ENCODE assay signal across 8 cellular contexts in the genomic region with DNA sequence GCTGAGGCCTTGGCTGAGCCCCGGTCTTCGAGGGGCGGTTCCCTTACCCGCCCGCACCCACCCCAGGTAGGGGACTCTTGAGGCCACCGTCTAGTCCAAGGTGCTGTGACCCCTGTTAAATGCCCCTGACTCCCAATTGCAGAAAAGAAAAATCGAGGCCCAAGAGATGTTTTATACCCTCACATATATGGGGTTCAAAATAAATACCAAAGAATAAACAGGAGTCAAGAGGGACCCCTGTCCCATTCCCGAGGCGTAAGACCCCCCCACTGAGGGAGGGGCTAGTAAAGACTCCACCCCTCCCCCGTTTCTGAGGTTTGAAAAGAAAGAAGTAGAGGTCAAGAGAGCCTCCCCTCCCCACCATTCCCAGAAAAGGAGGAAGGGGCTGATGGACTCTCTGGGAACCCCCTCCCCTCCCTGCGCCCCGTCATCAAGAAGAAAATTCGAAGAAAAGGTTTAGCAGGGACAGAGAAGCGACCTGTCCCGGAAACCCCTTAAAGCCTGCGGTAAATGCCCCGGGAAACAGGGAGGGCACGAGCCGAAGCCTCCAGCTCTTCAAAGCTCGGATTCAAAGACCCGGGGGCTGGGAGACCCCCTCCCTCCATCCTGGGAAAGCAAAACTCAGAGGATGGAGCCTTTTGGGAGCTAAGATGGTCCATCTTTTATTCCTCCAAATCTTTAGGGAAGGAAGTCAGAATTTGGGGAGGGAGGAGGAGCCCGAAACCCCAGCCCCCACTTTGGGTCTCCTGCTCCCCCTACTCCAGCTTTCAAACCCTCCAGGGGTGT. TPM values are rescaled to one million over a fixed set of nuclear protein-coding genes. Genes with fewer than 3 reads are reported as not detected.
A peak's percentile ranks its signal among the peaks of the same experiment; 100 is the strongest.
DNase-seq lines count a peak whose midpoint lies in the region; ATAC-seq and TF ChIP-seq lines count a peak whose summit lies in the region.

No MANE protein-coding gene starts in this region.

- in situ Hi-C loops in SK-MEL-5 (cut with HindIII; ENCODE audit: low pct_unique_long_range_greater_than_20kb, low sequenced_read_pairs): no loop called here

- H3K27ac ChIP-seq in breast epithelium: peak overlapping the region; percentile 96 to 99

- H3K9me3 ChIP-seq in breast epithelium: no peaks in the 10 kb centered on the region

- H3K36me3 ChIP-seq in breast epithelium: no peaks in the 10 kb centered on the region

- peak; percentile 12 for DNase-seq in AG08396 (ENCODE audit: low spot score)
- DNase-seq in SK-MEL-5 (ENCODE audit: low read depth, low spot score): peak; percentile 24
- DNase-seq in breast epithelium (ENCODE audit: low spot score in 2 of 2): no peak
- no peak for DNase-seq in left lobe of liver (ENCODE audit: low spot score)
- DNase-seq in stimulated activated naive CD8-positive, alpha-beta T cell treated with anti-CD3 and anti-CD28 coated beads, Interleukin-15, amount 100 ng/mL, for 72 hours: no peak
- no peak for DNase-seq in SHP77 treated with DMSO at 0.1 percent for 48 hours (lab: John Stamatoyannopoulos, UW)

- intact Hi-C loops in breast epithelium (cut with DNase I; ENCODE audit: low total_unique reads): no loop called here

- peak overlapping the region; percentile 87 to 95 for H3K4me3 Mint-ChIP-seq in stimulated activated naive CD8-positive, alpha-beta T cell treated with anti-CD3 and anti-CD28 coated beads, Interleukin-15, amount 100 ng/mL, for 72 hours

- peaks cover 44% of the 10 kb centered on the region for H3K4me1 Mint-ChIP-seq in stimulated activated naive CD8-positive, alpha-beta T cell treated with anti-CD3 and anti-CD28 coated beads, Interleukin-15, amount 100 ng/mL, for 72 hours

- H3K27me3 ChIP-seq in breast epithelium: no peaks in the 10 kb centered on the region

- H3K4me1 ChIP-seq in breast epithelium: peaks cover 0 to 17% of the 10 kb centered on the region in 2 donors

- peak; percentile 23 for TF ChIP-seq POLR2A in breast epithelium (IDR thresholded peaks at IDR 0.05)

- peak overlapping the region; percentile 55 to 77 (median 74) for H3K4me3 ChIP-seq in breast epithelium

- ATAC-seq in GM18520 (IDR thresholded peaks at IDR 0.05; ENCODE audit: unreplicated experiment): peak; percentile 2
- peak; percentile 4 for ATAC-seq in HG03108 (IDR thresholded peaks at IDR 0.05; ENCODE audit: unreplicated experiment)
- ATAC-seq in left lobe of liver: peak; percentile 50
- peak; percentile 24 for ATAC-seq in stimulated activated naive CD8-positive, alpha-beta T cell treated with anti-CD3 and anti-CD28 coated beads, Interleukin-15, amount 100 ng/mL, for 72 hours

- H3K27ac Mint-ChIP-seq in stimulated activated naive CD8-positive, alpha-beta T cell treated with anti-CD3 and anti-CD28 coated beads, Interleukin-15, amount 100 ng/mL, for 72 hours: peak overlapping the region; percentile 86 to 90

- no peak for TF ChIP-seq CTCF in breast epithelium (IDR thresholded peaks at IDR 0.05)

- peaks cover 29% of the 10 kb centered on the region for H3K27me3 Mint-ChIP-seq in stimulated activated naive CD8-positive, alpha-beta T cell treated with anti-CD3 and anti-CD28 coated beads, Interleukin-15, amount 100 ng/mL, for 72 hours

- H3K9me3 Mint-ChIP-seq in stimulated activated naive CD8-positive, alpha-beta T cell treated with anti-CD3 and anti-CD28 coated beads, Interleukin-15, amount 100 ng/mL, for 72 hours: no peaks in the 10 kb centered on the region

RNA-seq across cellular contexts. Expression of a gene that starts 0.7 kb away (rescaled TPM):
- 2.5 and 7.9 TPM in 2 replicates for total RNA-seq in SK-MEL-5 (2014; rRNA removed; shearing (Covaris generic))
- polyA plus RNA-seq in SK-MEL-5 (2015; cell fraction: cytosol; rRNA removed): 3.4 and 4.2 TPM in 2 replicates
- 0.65 and 2.4 TPM in 2 replicates for polyA plus RNA-seq in SK-MEL-5 (2015; cell fraction: nucleus; rRNA removed)
- total RNA-seq in breast epithelium (1 to 10 TPM in 2 of 3 donors, under 1 TPM in 1; 0.66 to 1.2 (median 1.1) TPM), left lobe of liver (2.1 TPM)

RNA-seq across cellular contexts. Expression of a gene that starts 11.6 kb away (rescaled TPM):
- total RNA-seq in SK-MEL-5 (2014; rRNA removed; shearing (Covaris generic)): 17.4 and 18.0 TPM in 2 replicates
- polyA plus RNA-seq in SK-MEL-5 (2015; cell fraction: cytosol; rRNA removed): 24.6 and 35.7 TPM in 2 replicates
- 9.9 and 10.3 TPM in 2 replicates for polyA plus RNA-seq in SK-MEL-5 (2015; cell fraction: nucleus; rRNA removed)
- total RNA-seq in breast epithelium (10 to 100 TPM; 24.3 to 41.3 (median 37.1) TPM), left lobe of liver (8.6 TPM)

RNA-seq across cellular contexts. Expression of a gene that starts 21.7 kb away (rescaled TPM):
- total RNA-seq in SK-MEL-5 (2014; rRNA removed; shearing (Covaris generic)): 0.26 TPM in 1 of 2 replicates, not detected in the other
- not detected in 2 replicates for polyA plus RNA-seq in SK-MEL-5 (2015; cell fraction: cytosol; rRNA removed)
- 0.77 and 1.9 TPM in 2 replicates for polyA plus RNA-seq in SK-MEL-5 (2015; cell fraction: nucleus; rRNA removed)
- total RNA-seq in breast epithelium: 1 to 10 TPM in 1 of 3 donors, under 1 TPM in 1, not detected in 1; 0.33 to 1.3 TPM
- 0.60 TPM for total RNA-seq in left lobe of liver

RNA-seq across cellular contexts. Expression of a gene that starts 31.0 kb away (rescaled TPM):
- total RNA-seq in SK-MEL-5 (2014; rRNA removed; shearing (Covaris generic)): 16.3 and 30.6 TPM in 2 replicates
- 44.2 and 56.7 TPM in 2 replicates for polyA plus RNA-seq in SK-MEL-5 (2015; cell fraction: cytosol; rRNA removed)
- 5.3 TPM in 2 replicates for polyA plus RNA-seq in SK-MEL-5 (2015; cell fraction: nucleus; rRNA removed)
- total RNA-seq in breast epithelium: 100 to 1,000 TPM in 1 of 3 donors, 10 to 100 TPM in 2; 50.1 to 103 (median 91.6) TPM
- 57.6 TPM for total RNA-seq in left lobe of liver

RNA-seq across cellular contexts. Expression of a gene that starts 51.6 kb away (rescaled TPM):
- 7.2 and 8.9 TPM in 2 replicates for total RNA-seq in SK-MEL-5 (2014; rRNA removed; shearing (Covaris generic))
- polyA plus RNA-seq in SK-MEL-5 (2015; cell fraction: cytosol; rRNA removed): 27.3 and 49.6 TPM in 2 replicates
- polyA plus RNA-seq in SK-MEL-5 (2015; cell fraction: nucleus; rRNA removed): 6.2 and 20.5 TPM in 2 replicates
- total RNA-seq in breast epithelium (10 to 100 TPM in 1 of 3 donors, 1 to 10 TPM in 2; 8.6 to 12.1 (median 8.8) TPM), left lobe of liver (14.8 TPM)

Comparison
In these comparisons a context has a peak if more than half of its experiments do, and no peak if none do; other contexts are left out.
1. DNase-seq: peak in AG08396 (single experiment) and SK-MEL-5 (single experiment); none in breast epithelium (0 of 2), left lobe of liver (single experiment), stimulated activated naive CD8-positive, alpha-beta T cell treated with anti-CD3 and anti-CD28 coated beads, Interleukin-15, amount 100 ng/mL, for 72 hours (0 of 2) and SHP77 treated with DMSO at 0.1 percent for 48 hours (single experiment).
2. Peak in every context shown above with its lines, with median percentiles within 50 percentile points of each other: ATAC-seq.